20 cellular contexts compared by ENCODE assay signal in the genomic region with DNA sequence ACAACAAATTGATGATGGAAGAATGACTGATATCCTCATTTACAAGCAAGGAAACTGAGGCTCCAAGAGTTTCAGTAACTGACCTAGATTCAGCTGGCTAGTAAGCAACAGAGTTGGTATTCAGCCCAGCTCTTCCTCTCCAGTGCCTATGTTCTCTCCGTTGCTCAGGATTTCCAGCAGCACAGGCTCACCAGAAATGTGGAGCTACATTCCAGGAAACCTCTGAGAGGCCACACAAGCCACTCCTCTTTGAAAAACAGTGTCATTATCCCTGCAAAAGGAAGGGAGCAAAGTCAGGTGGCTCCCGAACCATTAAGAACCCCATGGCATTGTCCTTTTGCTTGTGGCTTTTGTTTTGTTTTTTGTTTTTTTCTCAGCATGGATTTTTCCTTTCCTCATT. TPM values are rescaled to one million over a fixed set of nuclear protein-coding genes. Genes with fewer than 3 reads are reported as not detected.
DNase-seq lines count a peak whose midpoint lies in the region; ATAC-seq, FAIRE-seq and TF ChIP-seq lines count a peak whose summit lies in the region.
"Had no signal": no experiment of that assay in that cellular context is flagged by ENCODE, and none has a peak within 500 bp of the region (broad histone marks: within the 10 kb centered on the region; RNA-seq: fewer than 3 reads in every experiment).

No MANE protein-coding gene starts in this region.

- no TSS peak for BruUV-seq in K562 (replicated peaks; lab: Mats Ljungman, UMichigan)

- no peak for FAIRE-seq in K562 (lab: Jason Lieb, UNC)
- FAIRE-seq: urothelium cell line had no signal

- H3K27ac Mint-ChIP-seq in activated CD8-positive, alpha-beta memory T cell treated with anti-CD3 and anti-CD28 coated beads, Interleukin-2, amount 10 ng/mL, durations not matched to agents 7 days and 5 days, result peak overlapping the region; percentile 34

- H3K27ac ChIP-seq in K562 (ENCODE audit: extremely low read depth, low read depth, low read length) (no peak overlapping the region), smooth muscle cell (ENCODE audit: low read depth) (no peak overlapping the region)
- H3K27ac ChIP-seq: epithelial cell of prostate, lower lobe of right lung, prostate gland, SK-N-MC had no signal

- 13% methylated on average over 2 of the region's 2 CpGs for WGBS in K562 (ENCODE audit: insufficient coverage, low coverage, missing lambda C conversion rate)
- 42% methylated on average over 2 of the region's 2 CpGs for WGBS in smooth muscle cell (ENCODE audit: low lambda C conversion rate)

- intact Hi-C loops in K562 (cut with micrococcal nuclease), result no loop called here

- H3K9ac ChIP-seq in K562 (ENCODE audit: insufficient read depth in 1 of 2, low read depth in 2 of 2, low read length in 2 of 2) (no peak overlapping the region), smooth muscle cell (ENCODE audit: low read depth) (no peak overlapping the region)

- TF ChIP-seq CTCF in K562 (IDR thresholded peaks at IDR 0.05 in 2 of 3, conservative IDR thresholded peaks at IDR 0.05 in 1 of 3; ENCODE audit: insufficient read depth in 2 of 3, low read depth in 1 of 3, low read length in 3 of 3) (no peak), smooth muscle cell (IDR thresholded peaks at IDR 0.05; ENCODE audit: borderline replicate concordance, insufficient read depth, poor library complexity, severe bottlenecking) (no peak)

- H2AFZ ChIP-seq in K562 (ENCODE audit: low read depth, low read length) (peak overlapping the region; percentile 30; the same call in 1 of the 2 replicates), smooth muscle cell (ENCODE audit: low read depth) (peak overlapping the region; percentile 26)

- H4K20me1 ChIP-seq in K562 (replicated peaks; ENCODE audit: control insufficient read depth, insufficient read depth, low read length) (no peaks in the 10 kb centered on the region), smooth muscle cell (ENCODE audit: low read depth) (no peaks in the 10 kb centered on the region)

- H3K36me3 ChIP-seq in K562 (ENCODE audit: control insufficient read depth, insufficient read depth, low read length) (no peaks in the 10 kb centered on the region), smooth muscle cell (ENCODE audit: low read depth) (no peaks in the 10 kb centered on the region)
- H3K36me3 ChIP-seq: lower lobe of right lung, prostate gland had no signal

- no peak for TF ChIP-seq POLR2A in K562 (conservative IDR thresholded peaks at IDR 0.05)

- H3K4me3 ChIP-seq in K562 (no peak overlapping the region), smooth muscle cell (no peak overlapping the region)
- H3K4me3 ChIP-seq: lower lobe of right lung, prostate gland, SK-N-MC had no signal

- H3K27me3 Mint-ChIP-seq in activated CD8-positive, alpha-beta memory T cell treated with anti-CD3 and anti-CD28 coated beads, Interleukin-2, amount 10 ng/mL, durations not matched to agents 7 days and 5 days, result no peaks in the 10 kb centered on the region
- H3K27me3 Mint-ChIP-seq: dendritic cell treated with granulocyte-macrophage colony-stimulating factor and Interleukin-4, amounts not matched to agents 40 ng/mL and 50 ng/mL, for 4 days; naive thymus-derived CD4-positive, alpha-beta T cell had no signal

- in situ Hi-C loops in K562 (cut with MboI), result no loop called here

- POLR2A ChIA-PET in K562 (lab: Yijun Ruan, JAX), result interaction anchor here (1.8 kb wide), 1 partner anchor 20 kb away, joined by 4 read pairs; no protein-coding TSS in a partner anchor

- TF ChIP-seq EP300 in K562 (IDR thresholded peaks at IDR 0.05; ENCODE audit: low read length), result no peak

- CTCF ChIA-PET in activated CD8-positive, alpha-beta memory T cell treated with anti-CD3 and anti-CD28 coated beads, Interleukin-2, amount 10 ng/mL, durations not matched to agents 7 days and 5 days (lab: Charles Lee), result interaction anchor here (0.8 to 4.0 kb wide), 3 partner anchors 20 to 227 kb away, joined by 3 to 14 read pairs (median 6); partner anchors contain the start of gene DUSP10
- CTCF ChIA-PET in K562 (lab: Yijun Ruan, JAX; ENCODE audit: low intra/inter-chr PET ratio), result no interaction called here

- no peaks in the 10 kb centered on the region for H3K9me3 ChIP-seq in K562 (replicated peaks; ENCODE audit: control insufficient read depth, insufficient read depth, low read depth, low read length)
- no peaks in the 10 kb centered on the region for H3K9me3 ChIP-seq in smooth muscle cell (replicated peaks; ENCODE audit: low read depth)
- H3K9me3 ChIP-seq: lower lobe of right lung, prostate gland had no signal

- no peaks in the 10 kb centered on the region for H3K27me3 ChIP-seq in K562 (ENCODE audit: control insufficient read depth in 2 of 2, insufficient read depth in 2 of 2, low read length in 2 of 2)
- no peaks in the 10 kb centered on the region for H3K27me3 ChIP-seq in smooth muscle cell (ENCODE audit: low read depth)

- no peaks in the 10 kb centered on the region for H3F3A ChIP-seq in smooth muscle cell (ENCODE audit: low read depth)

- H3K4me1 Mint-ChIP-seq in activated CD8-positive, alpha-beta memory T cell treated with anti-CD3 and anti-CD28 coated beads, Interleukin-2, amount 10 ng/mL, durations not matched to agents 7 days and 5 days, result peaks cover 70% of the 10 kb centered on the region

- no peak for ATAC-seq in activated CD8-positive, alpha-beta memory T cell treated with anti-CD3 and anti-CD28 coated beads, Interleukin-2, amount 10 ng/mL, durations not matched to agents 7 days and 5 days
- ATAC-seq in K562 (no peak), HG03457 (IDR thresholded peaks at IDR 0.05; ENCODE audit: unreplicated experiment) (no peak)
- ATAC-seq: lower lobe of right lung; naive thymus-derived CD4-positive, alpha-beta T cell; PC-3 had no signal

- no peak overlapping the region for H3K4me3 Mint-ChIP-seq in activated CD8-positive, alpha-beta memory T cell treated with anti-CD3 and anti-CD28 coated beads, Interleukin-2, amount 10 ng/mL, durations not matched to agents 7 days and 5 days
- H3K4me3 Mint-ChIP-seq: brain; dendritic cell treated with granulocyte-macrophage colony-stimulating factor and Interleukin-4, amounts not matched to agents 40 ng/mL and 50 ng/mL, for 4 days had no signal

- DNase-seq in activated CD8-positive, alpha-beta memory T cell treated with anti-CD3 and anti-CD28 coated beads, Interleukin-2, amount 10 ng/mL, durations not matched to agents 7 days and 5 days, result no peak
- no peak for DNase-seq in activated CD8-positive, alpha-beta memory T cell treated with anti-CD3 and anti-CD28 coated beads, Interleukin-2, amount 50 U/mL, for 48 hours
- DNase-seq in NCI-H69 (lab: John Stamatoyannopoulos, UW) (peak; percentile 74), K562 (ENCODE audit: extremely low read depth in 1 of 4, low spot score in 3 of 4) (no peak), smooth muscle cell (lab: John Stamatoyannopoulos, UW; ENCODE audit: unreplicated experiment) (no peak), HuH-7.5 (ENCODE audit: low spot score) (no peak), NCI-H345 treated with DMSO at 0.1 percent for 48 hours (lab: John Stamatoyannopoulos, UW; ENCODE audit: unreplicated experiment) (no peak)
- DNase-seq: activated CD8-positive, alpha-beta memory T cell treated with anti-CD3 and anti-CD28 coated beads for 24 hours; lower lobe of right lung; naive thymus-derived CD4-positive, alpha-beta T cell; NCI-H1694; NCI-H524 treated with DMSO at 0.1 percent for 48 hours; PC-3 had no signal

- no peaks in the 10 kb centered on the region for H3K9me1 ChIP-seq in K562 (ENCODE audit: control insufficient read depth, insufficient read depth, low read length)

- no peak overlapping the region for H3K4me2 ChIP-seq in K562 (ENCODE audit: insufficient read depth, low read length)
- H3K4me2 ChIP-seq in smooth muscle cell, result peak overlapping the region; percentile 21

- H3K36me3 Mint-ChIP-seq in activated CD8-positive, alpha-beta memory T cell treated with anti-CD3 and anti-CD28 coated beads, Interleukin-2, amount 10 ng/mL, durations not matched to agents 7 days and 5 days, result no peaks in the 10 kb centered on the region
- H3K36me3 Mint-ChIP-seq: brain had no signal

- no peaks in the 10 kb centered on the region for H3K79me2 ChIP-seq in K562 (ENCODE audit: control insufficient read depth, insufficient read depth, low read length)
- H3K79me2 ChIP-seq in smooth muscle cell (ENCODE audit: low read depth), result no peaks in the 10 kb centered on the region

- H3K4me1 ChIP-seq in K562 (replicated peaks in 1 of 2; ENCODE audit: control insufficient read depth in 2 of 2, insufficient read depth in 2 of 2, low read length in 2 of 2), result peaks cover 0 to 14% of the 10 kb centered on the region in 2 experiments; a peak in 2 of 5 replicates
- peaks cover 8% of the 10 kb centered on the region for H3K4me1 ChIP-seq in smooth muscle cell (ENCODE audit: low read depth)
- H3K4me1 ChIP-seq: prostate gland had no signal

- no peaks in the 10 kb centered on the region for H3K9me3 Mint-ChIP-seq in activated CD8-positive, alpha-beta memory T cell treated with anti-CD3 and anti-CD28 coated beads, Interleukin-2, amount 10 ng/mL, durations not matched to agents 7 days and 5 days (ENCODE audit: low read depth)
- H3K9me3 Mint-ChIP-seq: dendritic cell treated with granulocyte-macrophage colony-stimulating factor and Interleukin-4, amounts not matched to agents 40 ng/mL and 50 ng/mL, for 4 days had no signal

- TF ChIP-seq RAD21 in K562 (CRISPR knock-in tag; conservative IDR thresholded peaks at IDR 0.05 in 1 of 2, IDR thresholded peaks at IDR 0.05 in 1 of 2), result no peak

RNA-seq across cellular contexts. Expression of gene DUSP10, which starts 40.6 kb away (rescaled TPM):
- total RNA-seq in activated CD8-positive, alpha-beta memory T cell treated with anti-CD3 and anti-CD28 coated beads, Interleukin-2, amount 10 ng/mL, durations not matched to agents 7 days and 5 days, result 10 to 100 TPM; 14.3 to 46.3 TPM
- 5.0 and 6.0 TPM in 2 replicates for total RNA-seq in K562 (2011; cell fraction: chromatin; rRNA removed; ENCODE audit: low replicate concordance)
- total RNA-seq in K562 (2011; cell fraction: nucleolus; rRNA removed), result 3.9 and 4.0 TPM in 2 replicates
- total RNA-seq in K562 (2011; cell fraction: nucleoplasm; rRNA removed), result 3.6 and 4.4 TPM in 2 replicates
- total RNA-seq in K562 (2014; rRNA removed), result 6.6 and 7.3 TPM in 2 replicates
- 6.3 and 7.6 TPM in 2 replicates for total RNA-seq in K562 (2014; rRNA removed; fragmentation: Illumina TruSeq; extraction: Trizol)
- total RNA-seq in K562 (2015; rRNA removed; fragmentation: Illumina TruSeq; extraction: Trizol), result 7.0 and 7.8 TPM in 2 replicates
- total RNA-seq in K562 (2021), result 5.9 and 6.1 TPM in 2 replicates
- 1.7 and 3.1 TPM in 2 replicates for polyA plus RNA-seq in K562 (2011; rRNA removed)
- polyA plus RNA-seq in K562 (2011; cell fraction: cytosol; rRNA removed), result 3.6 and 4.4 TPM in 2 replicates
- 3.0 and 4.0 TPM in 2 replicates for polyA plus RNA-seq in K562 (2011; cell fraction: nucleus; rRNA removed)
- 5.8 and 10.6 TPM in 2 replicates for polyA plus RNA-seq in K562 (2012)
- 6.2 and 8.3 TPM in 2 replicates for polyA plus RNA-seq in K562 (2014; fragmentation: Illumina TruSeq; extraction: Trizol)
- 1 to 10 TPM; 3.8 to 5.5 TPM for polyA plus RNA-seq in K562 (2014; fragmentation: Nextera tagmentation; extraction: Ambion mirVana)
- 5.4 and 6.6 TPM in 2 replicates for polyA plus RNA-seq in K562 (2014; rRNA removed)
- polyA minus RNA-seq in K562 (2011; rRNA and poly(A)+ RNA removed), result 4.8 and 6.1 TPM in 2 replicates
- 1.0 and 1.4 TPM in 2 replicates for polyA minus RNA-seq in K562 (2011; cell fraction: cytosol; rRNA and poly(A)+ RNA removed)
- 4.8 and 8.7 TPM in 2 replicates for polyA minus RNA-seq in K562 (2011; cell fraction: nucleus; rRNA and poly(A)+ RNA removed)
- total RNA-seq in smooth muscle cell, result 78.2 and 104 TPM in 2 replicates
- 49.7 and 56.8 TPM in 2 replicates for polyA plus RNA-seq in smooth muscle cell
